Comparison of ENCODE assay signal across 16 cellular contexts in the genomic region with DNA sequence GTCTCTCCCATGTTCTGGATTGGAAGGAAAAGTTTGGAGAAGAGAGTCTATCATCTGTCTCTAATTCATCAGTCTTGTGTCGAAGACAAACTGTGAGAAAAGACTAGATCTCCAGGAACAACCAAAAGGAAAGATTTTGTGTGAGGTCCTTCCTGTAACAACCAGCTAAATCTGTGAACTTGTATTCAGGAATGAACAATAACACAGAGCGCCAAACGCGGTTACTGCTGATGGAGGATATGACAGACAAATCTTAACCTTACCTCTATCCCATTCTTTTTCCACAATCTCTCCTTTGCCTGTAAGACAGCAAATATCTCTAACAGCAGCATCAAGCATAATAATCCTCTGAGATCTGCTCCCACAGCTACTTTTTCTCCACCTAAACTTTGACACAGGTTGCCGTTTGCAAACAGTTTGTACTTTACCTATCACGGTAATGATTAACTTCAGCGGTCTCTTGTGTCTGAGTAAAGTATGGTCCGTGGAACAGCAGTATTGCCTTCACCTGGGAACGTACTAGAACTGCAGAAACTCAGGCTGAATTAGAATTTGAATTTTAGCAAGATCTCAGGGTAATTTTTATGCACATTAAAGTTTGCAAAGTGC.
"Had no signal": no experiment of that assay in that cellular context is flagged by ENCODE, and none has a peak within 500 bp of the region (broad histone marks: within the 10 kb centered on the region; RNA-seq: fewer than 3 reads in every experiment).

No MANE protein-coding gene starts in this region.

- ATAC-seq: activated T-cell treated with anti-CD3 and anti-CD28 coated beads, Interleukin-2, amount 50 U/mL, for 4 hours; stimulated activated naive B cell treated with anti-CD40 and anti-IgM and Interleukin-4, amounts not matched to agents 10 μg/mL and 1 μg/mL and 100 μg/mL, for 72 hours; WTC11 had no signal

- H3K36me3 Mint-ChIP-seq: stimulated activated naive B cell treated with anti-CD40 and anti-IgM and Interleukin-4, amounts not matched to agents 10 μg/mL and 1 μg/mL and 100 μg/mL, for 72 hours; WTC11 had no signal

- H3K27ac ChIP-seq: parathyroid adenoma, sigmoid colon, vagina had no signal

- H3K4me1 Mint-ChIP-seq: nephron progenitor cell; stimulated activated naive B cell treated with anti-CD40 and anti-IgM and Interleukin-4, amounts not matched to agents 10 μg/mL and 1 μg/mL and 100 μg/mL, for 72 hours had no signal

- H3K36me3 ChIP-seq: sigmoid colon, vagina had no signal

- H3K27ac Mint-ChIP-seq: activated naive CD4-positive, alpha-beta T cell treated with anti-CD3 and anti-CD28 coated beads for 36 hours; nephron progenitor cell; stimulated activated naive B cell treated with anti-CD40 and anti-IgM and Interleukin-4, amounts not matched to agents 10 μg/mL and 1 μg/mL and 100 μg/mL, for 72 hours; WTC11 had no signal

- H3K27me3 Mint-ChIP-seq: stimulated activated naive B cell treated with anti-CD40 and anti-IgM and Interleukin-4, amounts not matched to agents 10 μg/mL and 1 μg/mL and 100 μg/mL, for 72 hours had no signal

- H2AFZ ChIP-seq: parathyroid adenoma had no signal

- H3K4me3 Mint-ChIP-seq: activated naive CD4-positive, alpha-beta T cell treated with anti-CD3 and anti-CD28 coated beads for 36 hours; activated T-cell treated with anti-CD3 and anti-CD28 coated beads, Interleukin-2, amount 50 U/mL, for 4 hours; nephron progenitor cell; stimulated activated naive B cell treated with anti-CD40 and anti-IgM and Interleukin-4, amounts not matched to agents 10 μg/mL and 1 μg/mL and 100 μg/mL, for 72 hours; WTC11 had no signal

- H3K9me3 Mint-ChIP-seq: nephron progenitor cell had no signal

- DNase-seq: activated CD4-positive, alpha-beta T cell treated with anti-CD3 and anti-CD28 coated beads, Interleukin-2, amount 50 U/mL, for 48 hours; activated CD8-positive, alpha-beta memory T cell treated with anti-CD3 and anti-CD28 coated beads, Interleukin-2, amount 50 U/mL, for 48 hours; activated naive CD4-positive, alpha-beta T cell treated with anti-CD3 and anti-CD28 coated beads for 36 hours; activated T-cell treated with anti-CD3 and anti-CD28 coated beads, Interleukin-2, amount 50 U/mL, for 4 hours; foreskin fibroblast; mesenchymal stem cell; nephron progenitor cell; sigmoid colon; stimulated activated CD4-positive, alpha-beta T cell treated with anti-CD3 and anti-CD28 coated beads, Interleukin-2, amount 100 ng/mL, for 48 hours; stimulated activated CD8-positive, alpha-beta memory T cell treated with anti-CD3 and anti-CD28 coated beads, Interleukin-4, amount 100 ng/mL, for 48 hours; stimulated activated naive B cell treated with anti-CD40 and anti-IgM and Interleukin-4, amounts not matched to agents 10 μg/mL and 1 μg/mL and 100 μg/mL, for 72 hours; T-helper 9 cell; trophoblast cell had no signal

- H3K4me1 ChIP-seq: parathyroid adenoma, sigmoid colon, vagina had no signal

- H3K9ac ChIP-seq: parathyroid adenoma had no signal

- H3K27me3 ChIP-seq: sigmoid colon, vagina had no signal

- H3K9me3 ChIP-seq: sigmoid colon, vagina had no signal

- H3K4me3 ChIP-seq: sigmoid colon, vagina had no signal

- H3K79me2 ChIP-seq: parathyroid adenoma had no signal
